Comparison of ENCODE assay signal across 14 cellular contexts in genomic region chr2:72236445-72237067, GRCh38.
DNase-seq lines count a peak whose midpoint lies in the region; ATAC-seq and TF ChIP-seq lines count a peak whose summit lies in the region.
"Had no signal": no experiment of that assay in that cellular context is flagged by ENCODE, and none has a peak within 500 bp of the region (broad histone marks: within the 10 kb centered on the region; RNA-seq: fewer than 3 reads in every experiment).

No MANE protein-coding gene starts in this region.

- peak; percentile 62 for ATAC-seq in omental fat pad (ENCODE audit: low FRiP score)
- ATAC-seq in HG03135 (IDR thresholded peaks at IDR 0.05; ENCODE audit: unreplicated experiment), result no peak

- no peak overlapping the region for H3K4me3 ChIP-seq in PC-9
- no peak overlapping the region for H3K4me3 ChIP-seq in epithelial cell of proximal tubule (ENCODE audit: low read depth, low read length)
- H3K4me3 ChIP-seq: heart left ventricle, SJCRH30 had no signal

- H4K20me1 ChIP-seq in PC-9 (ENCODE audit: insufficient read depth), result no peaks in the 10 kb centered on the region

- H3K27ac ChIP-seq in PC-9, result peak overlapping the region; percentile 60
- H3K27ac ChIP-seq: heart left ventricle, SJCRH30 had no signal

- TF ChIP-seq CTCF in PC-9 (conservative IDR thresholded peaks at IDR 0.05) (no peak), epithelial cell of proximal tubule (conservative IDR thresholded peaks at IDR 0.05; ENCODE audit: low read depth, low read length) (no peak), omental fat pad (IDR thresholded peaks at IDR 0.05) (no peak)

- no peak overlapping the region for H2AFZ ChIP-seq in PC-9

- H3K9me2 ChIP-seq in PC-9 (ENCODE audit: insufficient read depth), result no peaks in the 10 kb centered on the region; the same call in 1 of the 2 replicates

- H3K79me2 ChIP-seq in PC-9 (ENCODE audit: low read depth), result no peaks in the 10 kb centered on the region

- POLR2A ChIA-PET in PC-9 (lab: Charles Lee; ENCODE audit: unreplicated experiment), result no interaction called here

- DNase-seq in EL (peak; percentile 84), PC-9 (peak; percentile 9 to 79), epithelial cell of proximal tubule (ENCODE audit: low read depth) (peak; percentile 52), omental fat pad (ENCODE audit: low spot score) (no peak), KBM-7 (no peak), NCI-H2196 treated with DMSO at 0.1 percent for 48 hours (lab: John Stamatoyannopoulos, UW; ENCODE audit: unreplicated experiment) (no peak)
- DNase-seq in activated effector memory CD4-positive, alpha-beta T cell treated with anti-CD3 and anti-CD28 coated beads, Interleukin-2, amount 50 U/mL, for 16 hours, result no peak
- DNase-seq: activated CD4-positive, alpha-beta memory T cell treated with anti-CD3 and anti-CD28 coated beads, Interleukin-2, amount 10 ng/mL, durations not matched to agents 7 days and 5 days; COR-L47; heart left ventricle; NCI-H510A; SJCRH30; stimulated activated CD4-positive, alpha-beta T cell treated with anti-CD3 and anti-CD28 coated beads, Interleukin-2, amount 100 ng/mL, for 24 hours had no signal

- BruUV-seq in PC-9 (replicated peaks; lab: Mats Ljungman, UMichigan), result no TSS peak

- intact Hi-C loops in PC-9 (cut with micrococcal nuclease; ENCODE audit: unreplicated experiment), result no loop called here

- H3F3A ChIP-seq in PC-9 (ENCODE audit: insufficient read depth, low read depth), result no peaks in the 10 kb centered on the region

- H3K36me3 ChIP-seq in PC-9 (ENCODE audit: low read depth), result no peaks in the 10 kb centered on the region
- H3K36me3 ChIP-seq: heart left ventricle, SJCRH30 had no signal

- no peaks in the 10 kb centered on the region for H3K9me3 ChIP-seq in PC-9 (ENCODE audit: insufficient read depth, low read depth)
- H3K9me3 ChIP-seq: SJCRH30 had no signal

- CTCF ChIA-PET in PC-9 (lab: Charles Lee), result no interaction called here

- no peaks in the 10 kb centered on the region for H3K27me3 ChIP-seq in PC-9 (ENCODE audit: insufficient read depth, low read depth)
- H3K27me3 ChIP-seq: heart left ventricle, SJCRH30 had no signal

- peaks cover 17% of the 10 kb centered on the region for H3K4me1 ChIP-seq in PC-9 (replicated peaks; ENCODE audit: insufficient read depth)
- H3K4me1 ChIP-seq: SJCRH30 had no signal

- in situ Hi-C loops in KBM-7 (cut with MboI; ENCODE audit: low pct_unique_long_range_greater_than_20kb, low sequenced_read_pairs), result no loop called here

- H3K4me2 ChIP-seq in PC-9, result peak overlapping the region; percentile 17

Comparison
In these comparisons a context has a peak if more than half of its experiments do, and no peak if none do; other contexts are left out.
1. DNase-seq: peak in EL (single experiment), PC-9 (2 of 2) and epithelial cell of proximal tubule (single experiment); none in omental fat pad (single experiment), KBM-7 (single experiment), activated effector memory CD4-positive, alpha-beta T cell treated with anti-CD3 and anti-CD28 coated beads, Interleukin-2, amount 50 U/mL, for 16 hours (single experiment) and NCI-H2196 treated with DMSO at 0.1 percent for 48 hours (single experiment).